In the genomic region with DNA sequence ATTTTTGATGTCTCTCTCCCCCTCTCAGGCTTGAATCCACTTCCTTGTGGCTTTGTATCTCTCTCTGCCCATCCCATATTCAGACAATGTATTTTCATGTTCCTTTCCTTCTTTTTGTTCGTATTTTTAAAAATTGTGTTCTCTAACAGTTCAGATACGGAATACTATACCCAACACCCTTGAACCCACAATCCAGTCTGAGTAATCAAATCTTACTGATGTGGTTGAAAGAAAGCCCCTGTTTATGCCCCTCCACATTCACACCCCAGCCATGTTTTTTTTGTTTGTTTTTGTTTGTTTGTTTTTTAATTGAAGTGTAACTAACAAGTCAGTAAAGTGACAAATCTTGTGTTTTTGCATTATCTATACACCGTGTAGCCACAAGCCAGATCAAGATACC, we compare ENCODE assay signal across 27 cellular contexts. TPM values are rescaled to one million over a fixed set of nuclear protein-coding genes. Genes with fewer than 3 reads are reported as not detected.
DNase-seq lines count a peak whose midpoint lies in the region; ATAC-seq, FAIRE-seq and TF ChIP-seq lines count a peak whose summit lies in the region.
"Had no signal": no experiment of that assay in that cellular context is flagged by ENCODE, and none has a peak within 500 bp of the region (broad histone marks: within the 10 kb centered on the region; RNA-seq: fewer than 3 reads in every experiment).

No MANE protein-coding gene starts in this region.

- intact Hi-C loops in transverse colon (cut with DNase I; ENCODE audit: low total_unique reads) = no loop called here
- intact Hi-C loops in left lung (cut with DNase I) = no loop called here

- no peaks in the 10 kb centered on the region for H3K9me3 ChIP-seq in BLaER1
- H3K9me3 ChIP-seq in transverse colon = no peaks in the 10 kb centered on the region
- no peaks in the 10 kb centered on the region for H3K9me3 ChIP-seq in left lung
- H3K9me3 ChIP-seq: SJCRH30, tibial nerve had no signal

- TF ChIP-seq CTCF in WTC11 (IDR thresholded peaks at IDR 0.05) (no peak), transverse colon (IDR thresholded peaks at IDR 0.05) (no peak), left lung (IDR thresholded peaks at IDR 0.05) (no peak)

- DNase-seq in GM18507 (ENCODE audit: extremely low spot score, insufficient read length, low read depth) (no peak), WTC11 (ENCODE audit: low spot score) (no peak), memory B cell (ENCODE audit: low spot score in 2 of 2) (no peak), transverse colon (no peak), NCI-H1417 (lab: John Stamatoyannopoulos, UW) (no peak), left lung (no peak)
- DNase-seq: activated CD4-positive, CD25-positive, alpha-beta regulatory T cell; activated gamma-delta T cell; CD4-positive, alpha-beta T cell; DMS53; head of caudate nucleus; KG1; NCI-H1092; NCI-H524 treated with DMSO at 0.1 percent for 48 hours; PC-9; stimulated activated CD8-positive, alpha-beta memory T cell treated with anti-CD3 and anti-CD28 coated beads, Interleukin-4, amount 100 ng/mL, for 48 hours had no signal

- H3K27ac ChIP-seq in BLaER1 = peak overlapping the region; percentile 84
- H3K27ac ChIP-seq in transverse colon = no peak overlapping the region
- no peak overlapping the region for H3K27ac ChIP-seq in left lung
- H3K27ac ChIP-seq: neural progenitor cell, PC-9, SJCRH30 had no signal

- in situ Hi-C loops in transverse colon (cut with MboI; ENCODE audit: low pct_ligation_motif_present in 1 of 4, low pct_unique_long_range_greater_than_20kb in 1 of 4, low sequenced_read_pairs in 3 of 4) = loop anchor here in 1 of 4 donors (10.0 kb wide), 1 partner anchor 55 kb away; the partner anchor contains the start of gene NAPSA

- H3K36me3 Mint-ChIP-seq in WTC11 (peaks cover 4% of the 10 kb centered on the region; the same call in 1 of the 2 replicates), memory B cell (peaks cover 35% of the 10 kb centered on the region)
- H3K36me3 Mint-ChIP-seq: neural progenitor cell had no signal

- H3K4me1 ChIP-seq in BLaER1 (peaks cover 69% of the 10 kb centered on the region), transverse colon (peaks cover 0 to 29% (median 20%) of the 10 kb centered on the region in 4 donors), left lung (peaks cover 0 to 24% of the 10 kb centered on the region in 2 donors)

- H3K27ac Mint-ChIP-seq in WTC11 = peak overlapping the region; percentile 16; the same call in 1 of the 2 replicates
- H3K27ac Mint-ChIP-seq in memory B cell = peak overlapping the region; percentile 97
- H3K27ac Mint-ChIP-seq: CD4-positive, alpha-beta T cell; neural progenitor cell had no signal

- H3K4me3 ChIP-seq in BLaER1 = peak overlapping the region; percentile 66
- H3K4me3 ChIP-seq in transverse colon = peak overlapping the region in 2 of 4 donors; percentile 14 to 22
- H3K4me3 ChIP-seq in left lung = no peak overlapping the region
- H3K4me3 ChIP-seq: neural progenitor cell, PC-9, smooth muscle cell had no signal

- CTCF ChIA-PET in WTC11 (lab: Charles Lee) = interaction anchor here (1.6 to 2.2 kb wide), 4 partner anchors 41 to 63 kb away, joined by 4 to 12 read pairs (median 10); no protein-coding TSS in a partner anchor

- POLR2A ChIA-PET in WTC11 (lab: Charles Lee) = interaction anchor here (0.7 to 1.2 kb wide), 2 partner anchors 8 to 36 kb away, joined by 3 to 4 read pairs; partner anchors contain the start of gene POLD1

- H3K4me1 Mint-ChIP-seq in WTC11 (peaks cover 18% of the 10 kb centered on the region), memory B cell (peaks cover 45% of the 10 kb centered on the region)

- TF ChIP-seq POLR2A in transverse colon (IDR thresholded peaks at IDR 0.05) = no peak

- peak overlapping the region; percentile 76 for H3K9ac ChIP-seq in BLaER1
- H3K9ac ChIP-seq: neural progenitor cell had no signal

- no peaks in the 10 kb centered on the region for H4K20me1 ChIP-seq in BLaER1

- H3K4me3 Mint-ChIP-seq in WTC11 = peak overlapping the region; percentile 76
- H3K4me3 Mint-ChIP-seq in memory B cell = peak overlapping the region; percentile 100
- H3K4me3 Mint-ChIP-seq: CD4-positive, alpha-beta T cell; neural progenitor cell had no signal

- ATAC-seq in WTC11 = no peak
- ATAC-seq in memory B cell (ENCODE audit: low read depth) = no peak
- no peak for ATAC-seq in GM18511 (IDR thresholded peaks at IDR 0.05; ENCODE audit: unreplicated experiment)
- ATAC-seq in left lung = no peak
- ATAC-seq: HCT116 had no signal

- H3K27me3 Mint-ChIP-seq in WTC11 (ENCODE audit: low read depth) = no peaks in the 10 kb centered on the region
- no peaks in the 10 kb centered on the region for H3K27me3 Mint-ChIP-seq in memory B cell

- H3K4me2 ChIP-seq in BLaER1 = peak overlapping the region; percentile 93
- H3K4me2 ChIP-seq: PC-9, smooth muscle cell had no signal

- WGBS in transverse colon (ENCODE audit: low coverage in 1 of 2), 2 donors = 10 to 43% methylated on average over 3 of the region's 3 CpGs

- H3K27me3 ChIP-seq in BLaER1 (no peaks in the 10 kb centered on the region), transverse colon (peaks cover 62% of the 10 kb centered on the region), left lung (peaks cover 18 to 66% of the 10 kb centered on the region in 2 donors)
- H3K27me3 ChIP-seq: SJCRH30 had no signal

- peaks cover 25% of the 10 kb centered on the region for H3K36me3 ChIP-seq in BLaER1
- no peaks in the 10 kb centered on the region for H3K36me3 ChIP-seq in transverse colon
- no peaks in the 10 kb centered on the region for H3K36me3 ChIP-seq in left lung
- H3K36me3 ChIP-seq: neural progenitor cell, SJCRH30, tibial nerve had no signal

- TF ChIP-seq EP300 in transverse colon (IDR thresholded peaks at IDR 0.05; ENCODE audit: low read depth) = no peak

- FAIRE-seq in GM18507 (lab: Jason Lieb, UNC) = peak; percentile 76
- FAIRE-seq: astrocyte, keratinocyte had no signal

- H3K9me3 Mint-ChIP-seq in WTC11 = no peaks in the 10 kb centered on the region
- no peaks in the 10 kb centered on the region for H3K9me3 Mint-ChIP-seq in memory B cell
- H3K9me3 Mint-ChIP-seq: CD4-positive, alpha-beta T cell; neural progenitor cell had no signal

TF ChIP-seq in WTC11, 78 proteins besides CTCF, POLR2A, EP300 and RAD21:
- TF ChIP-seq MXD4 (CRISPR knock-in tag; IDR thresholded peaks at IDR 0.05; ENCODE audit: borderline replicate concordance) = no peak

RNA-seq across cellular contexts. Expression of gene SPIB, which starts 1.4 kb away (rescaled TPM):
- total RNA-seq in WTC11 (2021) (3.1 to 4.7 TPM (median 3.7 TPM) in 3 replicates), transverse colon (10 to 100 TPM; 45.7 to 56.8 (median 51.7) TPM), left lung (under 1 TPM; 0.32 to 0.34 TPM)
- total RNA-seq: chondrocyte, fibroblast of lung, PC-9, smooth muscle cell had no signal

RNA-seq across cellular contexts. Expression of gene MYBPC2, which starts 12.6 kb away (rescaled TPM):
- total RNA-seq in WTC11 (2021) = 2.6 to 5.4 TPM (median 5.0 TPM) in 3 replicates
- total RNA-seq in transverse colon = under 1 TPM in 2 of 4 donors, not detected in 2; 0.16 to 0.41 TPM
- total RNA-seq in left lung = under 1 TPM in 1 of 2 donors, not detected in 1; 0.16 TPM
- total RNA-seq: astrocyte, chondrocyte, PC-9, smooth muscle cell had no signal

RNA-seq across cellular contexts. Expression of gene POLD1, which starts 36.0 kb away (rescaled TPM):
- total RNA-seq in WTC11 (2021) = 163 to 179 TPM (median 178 TPM) in 3 replicates
- total RNA-seq in transverse colon = 10 to 100 TPM; 14.6 to 59.1 (median 25.9) TPM
- 10 to 100 TPM; 38.3 to 58.3 TPM for total RNA-seq in left lung

RNA-seq across cellular contexts. Expression of gene NR1H2, which starts 43.9 kb away (rescaled TPM):
- total RNA-seq in WTC11 (2021) (40.5 to 45.8 TPM (median 41.0 TPM) in 3 replicates), transverse colon (100 to 1,000 TPM in 2 of 4 donors, 10 to 100 TPM in 2; 80.8 to 192 (median 102) TPM), left lung (10 to 100 TPM; 77.9 to 78.4 TPM)

RNA-seq across cellular contexts. Expression of gene NAPSA, which starts 54.7 kb away (rescaled TPM):
- total RNA-seq in WTC11 (2021) (2.4 to 3.1 TPM (median 2.7 TPM) in 3 replicates), transverse colon (1 to 10 TPM; 1.6 to 5.0 (median 3.1) TPM), left lung (1,000 to 10,000 TPM; 1,284 to 3,296 TPM)
- total RNA-seq: astrocyte had no signal
